Comparison of ENCODE assay signal across 25 cellular contexts in the genomic region with DNA sequence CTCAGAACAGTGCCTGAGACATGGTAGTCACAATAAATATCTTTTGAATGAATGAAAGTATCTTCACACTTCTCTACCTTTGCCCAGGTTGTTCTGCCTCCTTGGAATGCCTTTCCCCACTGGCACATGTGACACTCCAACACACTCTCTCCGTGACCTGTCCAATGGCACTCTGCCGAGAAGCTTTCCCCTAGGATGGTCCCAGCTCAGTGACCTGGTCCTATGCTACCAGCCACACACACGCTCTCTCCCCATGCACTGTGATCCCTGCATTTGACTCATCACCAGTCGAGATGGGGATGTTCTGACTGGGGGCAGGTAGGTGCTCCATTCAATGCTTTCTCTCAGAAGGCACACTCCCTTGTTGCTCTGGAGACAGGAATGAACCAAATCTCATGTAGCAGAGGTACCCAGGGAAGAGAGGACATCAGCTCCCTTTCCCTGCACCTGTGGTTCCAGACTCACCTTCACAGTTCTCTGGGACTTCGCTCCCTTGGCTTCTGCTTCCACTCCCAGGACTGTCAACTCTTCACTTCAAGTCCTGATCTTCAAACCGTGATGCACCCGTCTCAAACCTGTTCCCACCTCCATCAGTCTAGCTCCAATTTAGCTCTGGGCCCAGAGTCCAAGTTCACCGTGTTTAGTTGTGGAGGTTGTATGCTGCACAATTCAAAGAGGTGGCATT. TPM values are rescaled to one million over a fixed set of nuclear protein-coding genes. Genes with fewer than 3 reads are reported as not detected.
DNase-seq lines count a peak whose midpoint lies in the region; ATAC-seq, FAIRE-seq and TF ChIP-seq lines count a peak whose summit lies in the region.
"Had no signal": no experiment of that assay in that cellular context is flagged by ENCODE, and none has a peak within 500 bp of the region (broad histone marks: within the 10 kb centered on the region; RNA-seq: fewer than 3 reads in every experiment).

No MANE protein-coding gene starts in this region.

- no peak overlapping the region for H3K4me3 Mint-ChIP-seq in activated T-cell treated with anti-CD3 and anti-CD28 coated beads, Interleukin-2, amount 50 U/mL, for 24 hours
- no peak overlapping the region for H3K4me3 Mint-ChIP-seq in chondrocyte (ENCODE audit: unreplicated experiment)
- H3K4me3 Mint-ChIP-seq: CD4-positive, CD25-positive, alpha-beta regulatory T cell; GM23338 had no signal

- H3K9me3 Mint-ChIP-seq in activated T-cell treated with anti-CD3 and anti-CD28 coated beads, Interleukin-2, amount 50 U/mL, for 24 hours: no peaks in the 10 kb centered on the region
- no peaks in the 10 kb centered on the region for H3K9me3 Mint-ChIP-seq in chondrocyte (ENCODE audit: low read depth)
- H3K9me3 Mint-ChIP-seq: GM23338 had no signal

- no peaks in the 10 kb centered on the region for H3K36me3 Mint-ChIP-seq in activated T-cell treated with anti-CD3 and anti-CD28 coated beads, Interleukin-2, amount 50 U/mL, for 24 hours (ENCODE audit: low read depth)
- peaks cover under 1% of the 10 kb centered on the region for H3K36me3 Mint-ChIP-seq in chondrocyte (ENCODE audit: low read depth)
- H3K36me3 Mint-ChIP-seq: CD4-positive, CD25-positive, alpha-beta regulatory T cell had no signal

- peaks cover 11% of the 10 kb centered on the region for H3K27me3 Mint-ChIP-seq in activated T-cell treated with anti-CD3 and anti-CD28 coated beads, Interleukin-2, amount 50 U/mL, for 24 hours
- H3K27me3 Mint-ChIP-seq in chondrocyte (ENCODE audit: low read depth): no peaks in the 10 kb centered on the region

- no peaks in the 10 kb centered on the region for H3K4me1 Mint-ChIP-seq in activated T-cell treated with anti-CD3 and anti-CD28 coated beads, Interleukin-2, amount 50 U/mL, for 24 hours (ENCODE audit: low read depth)
- H3K4me1 Mint-ChIP-seq in chondrocyte (ENCODE audit: low read depth): no peaks in the 10 kb centered on the region
- H3K4me1 Mint-ChIP-seq: CD4-positive, CD25-positive, alpha-beta regulatory T cell had no signal

- DNase-seq in activated T-cell treated with anti-CD3 and anti-CD28 coated beads, Interleukin-2, amount 50 U/mL, for 24 hours: peak; percentile 6
- DNase-seq in activated T-cell treated with anti-CD3 and anti-CD28 coated beads, Interleukin-2, amount 50 U/mL, for 1 hour: no peak
- DNase-seq in chondrocyte (ENCODE audit: low spot score) (peak; percentile 43), mesenteric fat pad (ENCODE audit: low spot score) (peak; percentile 51), urothelium cell line (ENCODE audit: low spot score) (no peak), iPS-NIHi11 (ENCODE audit: low spot score) (no peak)
- DNase-seq in activated naive CD4-positive, alpha-beta T cell treated with Interleukin-2 at 50 U/mL for 16 hours: no peak
- DNase-seq: CD4-positive, CD25-positive, alpha-beta regulatory T cell; DMS153; DND-41; HCEC 1CT; NCI-H1092; NCI-H1417 treated with DMSO at 0.1 percent for 48 hours; NCI-H1694 treated with DMSO at 0.1 percent for 48 hours; NCI-H2081; NCI-H2227 treated with DMSO at 0.1 percent for 48 hours; NCI-H526 treated with DMSO at 0.1 percent for 48 hours; PC-9; Right ventricle myocardium superior; RPMI8226 had no signal

- H3K27ac Mint-ChIP-seq in activated T-cell treated with anti-CD3 and anti-CD28 coated beads, Interleukin-2, amount 50 U/mL, for 24 hours: no peak overlapping the region
- no peak overlapping the region for H3K27ac Mint-ChIP-seq in chondrocyte (ENCODE audit: unreplicated experiment)
- H3K27ac Mint-ChIP-seq: CD4-positive, CD25-positive, alpha-beta regulatory T cell; GM23338 had no signal

- FAIRE-seq in urothelium cell line (lab: Jason Lieb, UNC): peak; percentile 59
- FAIRE-seq: A204.1, GM12892 had no signal

- no peak for TF ChIP-seq CTCF in chondrocyte (IDR thresholded peaks at IDR 0.05)

- no peak for ATAC-seq in GM21526 (IDR thresholded peaks at IDR 0.05; ENCODE audit: low FRiP score, unreplicated experiment)
- ATAC-seq: GM23338 had no signal

RNA-seq across cellular contexts. Expression of a gene that starts 30.7 kb away (rescaled TPM):
- not detected in 3 replicates for total RNA-seq in chondrocyte
- not detected for total RNA-seq in mesenteric fat pad
- total RNA-seq: CD4-positive, CD25-positive, alpha-beta regulatory T cell; GM23338; PC-9; SJSA1 had no signal

Comparison
In these comparisons a context has a peak if more than half of its experiments do, and no peak if none do; other contexts are left out.
1. DNase-seq: peak in activated T-cell treated with anti-CD3 and anti-CD28 coated beads, Interleukin-2, amount 50 U/mL, for 24 hours (single experiment), chondrocyte (single experiment) and mesenteric fat pad (single experiment); none in activated T-cell treated with anti-CD3 and anti-CD28 coated beads, Interleukin-2, amount 50 U/mL, for 1 hour (single experiment), urothelium cell line (single experiment), activated naive CD4-positive, alpha-beta T cell treated with Interleukin-2 at 50 U/mL for 16 hours (single experiment) and iPS-NIHi11 (single experiment).